23 cellular contexts compared by ENCODE assay signal in genomic region chrX:31260351-31260750, GRCh38.
"Had no signal": no experiment of that assay in that cellular context is flagged by ENCODE, and none has a peak within 500 bp of the region (broad histone marks: within the 10 kb centered on the region; RNA-seq: fewer than 3 reads in every experiment).

No MANE protein-coding gene starts in this region.

- H3K9me3 Mint-ChIP-seq: activated naive CD4-positive, alpha-beta T cell treated with anti-CD3 and anti-CD28 coated beads, Interleukin-2, amount 50 U/mL, for 72 hours; activated T-helper 1 cell treated with anti-CD3 and anti-CD28 coated beads, Interleukin-12 subunit alpha, Interleukin-12 subunit beta, Interleukin-2, Interleukin-4 antibody, amounts not matched to agents 30 ng/mL and 10 ng/mL and 1 ng/mL, durations not matched to agents 14 hours and 24 hours and 36 hours; central memory CD8-positive, alpha-beta T cell; dendritic cell treated with granulocyte-macrophage colony-stimulating factor and Interleukin-4, amounts not matched to agents 40 ng/mL and 50 ng/mL, for 4 days; natural killer cell; T-helper 2 cell treated with Interferon-gamma antibody and Interleukin-4, amounts not matched to agents 5 μg/mL and 100 μg/mL, for 36 hours had no signal

- H3K4me1 Mint-ChIP-seq: central memory CD8-positive, alpha-beta T cell; natural killer cell had no signal

- DNase-seq: activated CD4-positive, alpha-beta T cell treated with anti-CD3 and anti-CD28 coated beads for 1 hour; activated CD4-positive, alpha-beta T cell treated with anti-CD3 and anti-CD28 coated beads, Interleukin-2, amount 50 U/mL, for 1 hour; activated CD8-positive, alpha-beta T cell treated with anti-CD3 and anti-CD28 coated beads, Interleukin-2, amount 10 ng/mL, durations not matched to agents 7 days and 5 days; activated gamma-delta T cell; body of pancreas; effector CD4-positive, alpha-beta T cell; erythroblast; glutamatergic neuron; left ventricle myocardium inferior; midbrain; natural killer cell; ovary; stimulated activated CD4-positive, alpha-beta T cell treated with anti-CD3 and anti-CD28 coated beads, Interleukin-4, amount 100 ng/mL, for 4 hours; stimulated activated naive CD8-positive, alpha-beta T cell treated with anti-CD3 and anti-CD28 coated beads, Interleukin-15, Interleukin-2, amounts not matched to agents 100 U/mL and 50 U/mL, for 24 hours; upper lobe of left lung had no signal

- H3K27ac Mint-ChIP-seq: activated CD8-positive, alpha-beta T cell treated with anti-CD3 and anti-CD28 coated beads, Interleukin-2, amount 10 ng/mL, durations not matched to agents 7 days and 5 days; activated naive CD4-positive, alpha-beta T cell treated with anti-CD3 and anti-CD28 coated beads, Interleukin-2, amount 50 U/mL, for 72 hours; activated T-helper 1 cell treated with anti-CD3 and anti-CD28 coated beads, Interleukin-12 subunit alpha, Interleukin-12 subunit beta, Interleukin-2, Interleukin-4 antibody, amounts not matched to agents 30 ng/mL and 10 ng/mL and 1 ng/mL, durations not matched to agents 14 hours and 24 hours and 36 hours; dendritic cell treated with granulocyte-macrophage colony-stimulating factor and Interleukin-4, amounts not matched to agents 40 ng/mL and 50 ng/mL, for 4 days; natural killer cell; T-helper 2 cell treated with Interferon-gamma antibody and Interleukin-4, amounts not matched to agents 5 μg/mL and 100 μg/mL, for 36 hours had no signal

- H3K27me3 Mint-ChIP-seq: central memory CD8-positive, alpha-beta T cell had no signal

- H3K36me3 Mint-ChIP-seq: activated naive CD4-positive, alpha-beta T cell treated with anti-CD3 and anti-CD28 coated beads, Interleukin-2, amount 50 U/mL, for 72 hours; natural killer cell had no signal

- H3K4me3 Mint-ChIP-seq: activated CD8-positive, alpha-beta T cell treated with anti-CD3 and anti-CD28 coated beads, Interleukin-2, amount 10 ng/mL, durations not matched to agents 7 days and 5 days; activated T-helper 1 cell treated with anti-CD3 and anti-CD28 coated beads, Interleukin-12 subunit alpha, Interleukin-12 subunit beta, Interleukin-2, Interleukin-4 antibody, amounts not matched to agents 30 ng/mL and 10 ng/mL and 1 ng/mL, durations not matched to agents 14 hours and 24 hours and 36 hours; central memory CD8-positive, alpha-beta T cell; dendritic cell treated with granulocyte-macrophage colony-stimulating factor and Interleukin-4, amounts not matched to agents 40 ng/mL and 50 ng/mL, for 4 days; natural killer cell; T-helper 2 cell treated with Interferon-gamma antibody and Interleukin-4, amounts not matched to agents 5 μg/mL and 100 μg/mL, for 36 hours had no signal

- H3K4me3 ChIP-seq: body of pancreas, hepatocyte, left ventricle myocardium inferior, ovary, prostate gland, right atrium auricular region, upper lobe of left lung had no signal
